In genomic region chr3:125061646-125062045, GRCh38 we compare ENCODE assay signal across 13 cellular contexts. TPM values are rescaled to one million over a fixed set of nuclear protein-coding genes. Genes with fewer than 3 reads are reported as not detected.
A peak's percentile ranks its signal among the peaks of the same experiment; 100 is the strongest.
DNase-seq lines count a peak whose midpoint lies in the region; ATAC-seq and TF ChIP-seq lines count a peak whose summit lies in the region.
"Had no signal": no experiment of that assay in that cellular context is flagged by ENCODE, and none has a peak within 500 bp of the region (broad histone marks: within the 10 kb centered on the region; RNA-seq: fewer than 3 reads in every experiment).

No MANE protein-coding gene starts in this region.

- H2AFZ ChIP-seq in parathyroid adenoma = peak overlapping the region; percentile 35

- WGBS in adrenal gland, 4 donors = 84 to 97% (median 92%) methylated on average over 5 of the region's 5 CpGs
- 57 to 58% methylated on average over 5 of the region's 5 CpGs for WGBS in heart right ventricle, 2 donors
- WGBS in aorta, 2 donors = 84 to 87% methylated on average over 5 of the region's 5 CpGs

- ATAC-seq in heart right ventricle = peak in 6 of 8 donors; percentile 1 to 28 (median 4)
- ATAC-seq in aorta (ENCODE audit: low FRiP score) = peak; percentile 1
- ATAC-seq in HG02852 (IDR thresholded peaks at IDR 0.05; ENCODE audit: unreplicated experiment) = no peak
- ATAC-seq in SK-N-SH treated with all-trans-retinoic acid at 6 μM for 48 hours = no peak

- H3K27me3 ChIP-seq in adrenal gland = no peaks in the 10 kb centered on the region
- H3K27me3 ChIP-seq in heart right ventricle = no peaks in the 10 kb centered on the region
- no peaks in the 10 kb centered on the region for H3K27me3 ChIP-seq in parathyroid adenoma (ENCODE audit: control insufficient read depth, insufficient read depth, low read length)
- no peaks in the 10 kb centered on the region for H3K27me3 ChIP-seq in aorta (ENCODE audit: control insufficient read depth in 1 of 2, insufficient read depth in 2 of 2, low read length in 1 of 2)

- H3K4me3 ChIP-seq in adrenal gland = no peak overlapping the region
- H3K4me3 ChIP-seq in heart right ventricle = peak overlapping the region in 6 of 10 donors; percentile 8 to 40 (median 32)
- H3K4me3 ChIP-seq in parathyroid adenoma (ENCODE audit: low read depth, low read length) = no peak overlapping the region
- H3K4me3 ChIP-seq in aorta (ENCODE audit: low read length in 2 of 2) = no peak overlapping the region

- H3K79me2 ChIP-seq in parathyroid adenoma = no peaks in the 10 kb centered on the region

- intact Hi-C loops in adrenal gland (cut with DNase I) (loop anchor here in 1 of 2 donors (10.0 kb wide), 1 partner anchor 63 kb away; no protein-coding TSS in a partner anchor), heart right ventricle (cut with DNase I) (loop anchor here in 3 of 10 donors (5.0 kb wide), 2 partner anchors 64 to 81 kb away; no protein-coding TSS in a partner anchor), aorta (cut with DNase I) (no loop called here)

- no peak for TF ChIP-seq POLR2A in adrenal gland (IDR thresholded peaks at IDR 0.05)

- H3K4me2 ChIP-seq in parathyroid adenoma (ENCODE audit: low read length) = no peak overlapping the region

- H3K9me3 ChIP-seq in adrenal gland (replicated peaks in 1 of 3) = no peaks in the 10 kb centered on the region
- H3K9me3 ChIP-seq in heart right ventricle = no peaks in the 10 kb centered on the region
- no peaks in the 10 kb centered on the region for H3K9me3 ChIP-seq in parathyroid adenoma (ENCODE audit: control insufficient read depth, low read length)
- no peaks in the 10 kb centered on the region for H3K9me3 ChIP-seq in aorta (ENCODE audit: control insufficient read depth, low read length)

- H3K9ac ChIP-seq in parathyroid adenoma = no peak overlapping the region

- DNase-seq in adrenal gland (no peak), heart right ventricle (no peak), aorta (no peak), islet precursor cell (no peak)
- DNase-seq: activated CD4-positive, CD25-positive, alpha-beta regulatory T cell treated with anti-CD3 and anti-CD28 coated beads, Interleukin-2, amount 50 U/mL, for 72 hours; activated CD8-positive, alpha-beta memory T cell treated with anti-CD3 and anti-CD28 coated beads, Interleukin-2, amount 50 U/mL, for 4 hours; activated naive CD4-positive, alpha-beta T cell treated with anti-CD3 and anti-CD28 coated beads, Interleukin-2, amount 10 ng/mL, durations not matched to agents 7 days and 5 days; GDM1; NCI-H1092; nucleus accumbens had no signal

- TF ChIP-seq CTCF in adrenal gland (IDR thresholded peaks at IDR 0.05) = no peak
- TF ChIP-seq CTCF in heart right ventricle (IDR thresholded peaks at IDR 0.05) = no peak
- no peak for TF ChIP-seq CTCF in parathyroid adenoma (IDR thresholded peaks at IDR 0.05)

- peak overlapping the region in 4 of 5 donors; percentile 3 to 61 (median 38) for H3K27ac ChIP-seq in adrenal gland
- H3K27ac ChIP-seq in heart right ventricle = peak overlapping the region; percentile 6 to 89 (median 79)
- peak overlapping the region; percentile 47 for H3K27ac ChIP-seq in parathyroid adenoma
- H3K27ac ChIP-seq in aorta (ENCODE audit: low read depth in 1 of 2, low read length in 2 of 2) = peak overlapping the region in 1 of 2 donors; percentile 80

- H3K4me1 ChIP-seq in adrenal gland (replicated peaks in 1 of 2) (peaks cover 5 to 18% of the 10 kb centered on the region in 2 donors), heart right ventricle (peaks cover 15 to 67% (median 50%) of the 10 kb centered on the region in 9 donors), parathyroid adenoma (peaks cover 24% of the 10 kb centered on the region), aorta (ENCODE audit: control insufficient read depth in 1 of 2, insufficient read depth in 2 of 2, low read length in 2 of 2) (peaks cover 5 to 8% of the 10 kb centered on the region in 2 donors)

- H3K36me3 ChIP-seq in adrenal gland (replicated peaks in 1 of 2) (no peaks in the 10 kb centered on the region), heart right ventricle (no peaks in the 10 kb centered on the region), parathyroid adenoma (ENCODE audit: control insufficient read depth, insufficient read depth, low read length) (no peaks in the 10 kb centered on the region), aorta (ENCODE audit: control insufficient read depth in 1 of 2, insufficient read depth in 2 of 2, low read length in 1 of 2) (no peaks in the 10 kb centered on the region)

TF ChIP-seq in SK-N-SH treated with all-trans-retinoic acid at 6 μM for 48 hours, 23 proteins besides CTCF, POLR2A, EP300 and RAD21:
- no peak for TF ChIP-seq SNAI2 (CRISPR knock-in tag; IDR thresholded peaks at IDR 0.05)
- no peak for TF ChIP-seq CREB5 (CRISPR knock-in tag; IDR thresholded peaks at IDR 0.05; ENCODE audit: low read depth)
- no peak for TF ChIP-seq PATZ1 (CRISPR knock-in tag; IDR thresholded peaks at IDR 0.05; ENCODE audit: borderline replicate concordance)

RNA-seq across cellular contexts. Expression of gene HEG1, which starts 5.8 kb away (rescaled TPM):
- total RNA-seq in adrenal gland (100 to 1,000 TPM in 1 of 8 donors, 10 to 100 TPM in 7; 32.0 to 107 (median 45.8) TPM), heart right ventricle (100 to 1,000 TPM in 7 of 10 donors, 10 to 100 TPM in 3; 79.0 to 186 (median 143) TPM), aorta (100 to 1,000 TPM in 1 of 2 donors, 10 to 100 TPM in 1; 99.3 to 204 TPM)
- polyA plus RNA-seq in adrenal gland (10 to 100 TPM in 1 of 3 donors, 1 to 10 TPM in 2; 6.2 to 29.0 (median 8.4) TPM), heart right ventricle (10 to 100 TPM; 12.2 to 25.4 TPM), aorta (10 to 100 TPM in 1 of 2 donors, 1 to 10 TPM in 1; 4.9 to 12.0 TPM)

Comparison
In these comparisons a context has a peak if more than half of its experiments do, and no peak if none do; other contexts are left out.
1. H3K4me3 ChIP-seq: peak in heart right ventricle (6 of 10); none in adrenal gland (0 of 4), parathyroid adenoma (single experiment) and aorta (0 of 2).
2. ATAC-seq: peak in heart right ventricle (6 of 8) and aorta (single experiment); none in HG02852 (single experiment) and SK-N-SH treated with all-trans-retinoic acid at 6 μM for 48 hours (single experiment).